ENCODE assay signal across 26 cellular contexts in the genomic region with DNA sequence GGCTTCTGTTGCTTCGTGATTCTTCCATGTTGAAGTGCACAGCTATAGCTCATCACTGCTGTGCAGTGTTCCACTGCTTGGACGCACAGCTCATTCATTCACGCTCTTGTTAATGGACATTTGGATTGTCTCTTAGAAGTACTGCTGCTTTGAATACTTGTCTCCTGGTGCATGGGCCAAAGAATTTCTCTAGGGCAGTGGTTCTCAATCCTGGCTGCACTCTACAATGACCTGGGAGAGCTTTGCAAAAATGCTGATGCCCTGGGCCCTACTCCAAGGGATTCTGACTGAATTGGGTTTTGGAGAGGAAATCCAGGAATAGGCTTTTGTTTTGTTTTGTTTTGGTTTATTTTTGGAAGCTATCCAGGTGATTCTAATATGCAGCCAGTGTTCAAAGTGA. TPM values are rescaled to one million over a fixed set of nuclear protein-coding genes. Genes with fewer than 3 reads are reported as not detected.
DNase-seq lines count a peak whose midpoint lies in the region; ATAC-seq and TF ChIP-seq lines count a peak whose summit lies in the region.
"Had no signal": no experiment of that assay in that cellular context is flagged by ENCODE, and none has a peak within 500 bp of the region (broad histone marks: within the 10 kb centered on the region; RNA-seq: fewer than 3 reads in every experiment).

No MANE protein-coding gene starts in this region.

- H3K36me3 ChIP-seq in HEK293 (ENCODE audit: control insufficient read depth in 2 of 2, insufficient read depth in 1 of 2, low read length in 2 of 2) (peaks cover 0 to 28% of the 10 kb centered on the region in 2 experiments; a peak in 2 of 3 replicates), stomach (peaks cover 12 to 36% (median 31%) of the 10 kb centered on the region in 4 donors), prostate gland (no peaks in the 10 kb centered on the region)

- TF ChIP-seq CTCF in HEK293 (tag by site-specific recombination; IDR thresholded peaks at IDR 0.05) (no peak), fibroblast of the aortic adventitia (IDR thresholded peaks at IDR 0.05; ENCODE audit: insufficient read depth, low read length) (no peak), stomach (IDR thresholded peaks at IDR 0.05) (no peak), prostate gland (IDR thresholded peaks at IDR 0.05) (no peak)

- no peak overlapping the region for H3K4me3 ChIP-seq in HEK293 (ENCODE audit: low read depth, low read length)
- no peak overlapping the region for H3K4me3 ChIP-seq in fibroblast of the aortic adventitia (ENCODE audit: low read depth, low read length)
- H3K4me3 ChIP-seq in stomach = no peak overlapping the region
- no peak overlapping the region for H3K4me3 ChIP-seq in prostate gland
- H3K4me3 ChIP-seq: K562 had no signal

- CTCF ChIA-PET in HEK293 (lab: Yijun Ruan, JAX) = interaction anchor here (0.6 to 11.5 kb wide), 4 partner anchors 52 to 277 kb away, joined by 3 to 290 read pairs (median 16); no protein-coding TSS in a partner anchor

- TF ChIP-seq EP300 in stomach (IDR thresholded peaks at IDR 0.05) = no peak

- ATAC-seq in left ventricle myocardium superior = peak; percentile 71
- no peak for ATAC-seq in HG03135 (IDR thresholded peaks at IDR 0.05; ENCODE audit: unreplicated experiment)
- ATAC-seq: HCT116, K562 had no signal

- intact Hi-C loops in left ventricle myocardium superior (cut with micrococcal nuclease) = no loop called here
- intact Hi-C loops in stomach (cut with DNase I; ENCODE audit: low total_unique reads) = loop anchor here (10.0 kb wide), 1 partner anchor 90 kb away; no protein-coding TSS in a partner anchor
- intact Hi-C loops in prostate gland (cut with DNase I) = no loop called here

- TF ChIP-seq POLR2A in stomach (IDR thresholded peaks at IDR 0.05) = no peak
- TF ChIP-seq POLR2A in prostate gland (IDR thresholded peaks at IDR 0.05) = no peak

- POLR2A ChIA-PET in HEK293 (lab: Yijun Ruan, JAX) = interaction anchor here (3.6 kb wide), 1 partner anchor 22 kb away, joined by 15 read pairs; a partner anchor contains a TSS

- no peaks in the 10 kb centered on the region for H3K27me3 ChIP-seq in stomach
- no peaks in the 10 kb centered on the region for H3K27me3 ChIP-seq in prostate gland (replicated peaks; ENCODE audit: insufficient read depth)

- H3K9me3 ChIP-seq in HEK293 (ENCODE audit: control insufficient read depth, insufficient read depth, low read depth, low read length) (no peaks in the 10 kb centered on the region), stomach (no peaks in the 10 kb centered on the region), prostate gland (no peaks in the 10 kb centered on the region)

- H3K27ac ChIP-seq in HEK293 (ENCODE audit: extremely low read depth, low read depth, low read length) (no peak overlapping the region), stomach (no peak overlapping the region), prostate gland (no peak overlapping the region)

- 72 to 84% (median 78%) methylated on average over 3 of the region's 3 CpGs for WGBS in stomach, 5 donors
- 81% methylated on average over 3 of the region's 3 CpGs for WGBS in prostate gland

- H3K4me1 ChIP-seq in HEK293 (ENCODE audit: control insufficient read depth, insufficient read depth, low read length) (no peaks in the 10 kb centered on the region), stomach (peaks cover 6 to 26% (median 15%) of the 10 kb centered on the region in 4 donors), prostate gland (replicated peaks) (no peaks in the 10 kb centered on the region)

- peak; percentile 29 for DNase-seq in fibroblast of the aortic adventitia (ENCODE audit: low read depth)
- DNase-seq in left ventricle myocardium superior = no peak
- DNase-seq in stomach = peak; percentile 1
- DNase-seq in AG20443 (ENCODE audit: low spot score) = no peak
- no peak for DNase-seq in prostate gland (ENCODE audit: low spot score)
- DNase-seq: ACHN; CD4-positive, alpha-beta memory T cell; COR-L47; DMS53; Kasumi-1; MV-4-11; NCI-H1105; NCI-H146; NCI-H2029; NCI-H446 treated with DMSO at 0.1 percent for 48 hours; NCI-H526; RPMI8226; SHP77 treated with DMSO at 0.1 percent for 48 hours had no signal

TF ChIP-seq in HEK293, 187 proteins besides CTCF, POLR2A, EP300 and RAD21:
- TF ChIP-seq ZNF658 (tag by site-specific recombination; IDR thresholded peaks at IDR 0.05) (no peak), ZNF366 (tag by site-specific recombination; conservative IDR thresholded peaks at IDR 0.05) (no peak), ZNF549 (tag by site-specific recombination; IDR thresholded peaks at IDR 0.05) (no peak), ZNF791 (tag by site-specific recombination; IDR thresholded peaks at IDR 0.05) (no peak), ZBTB20 (tag by site-specific recombination; IDR thresholded peaks at IDR 0.05) (peak; percentile 69), ZNF112 (tag by site-specific recombination; IDR thresholded peaks at IDR 0.05) (no peak)
- TF ChIP-seq, protein P1, sequence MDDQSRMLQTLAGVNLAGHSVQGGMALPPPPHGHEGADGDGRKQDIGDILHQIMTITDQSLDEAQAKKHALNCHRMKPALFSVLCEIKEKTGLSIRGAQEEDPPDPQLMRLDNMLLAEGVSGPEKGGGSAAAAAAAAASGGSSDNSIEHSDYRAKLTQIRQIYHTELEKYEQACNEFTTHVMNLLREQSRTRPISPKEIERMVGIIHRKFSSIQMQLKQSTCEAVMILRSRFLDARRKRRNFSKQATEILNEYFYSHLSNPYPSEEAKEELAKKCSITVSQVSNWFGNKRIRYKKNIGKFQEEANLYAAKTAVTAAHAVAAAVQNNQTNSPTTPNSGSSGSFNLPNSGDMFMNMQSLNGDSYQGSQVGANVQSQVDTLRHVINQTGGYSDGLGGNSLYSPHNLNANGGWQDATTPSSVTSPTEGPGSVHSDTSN (CRISPR knock-in tag; IDR thresholded peaks at IDR 0.05) = no peak

RNA-seq across cellular contexts. Expression of a gene that starts 20.0 kb away (rescaled TPM):
- total RNA-seq in fibroblast of the aortic adventitia (ENCODE audit: low replicate concordance) (not detected in 2 replicates), left ventricle myocardium superior (not detected), stomach (not detected), prostate gland (not detected)
- polyA plus RNA-seq in stomach = 1 to 10 TPM in 1 of 3 donors, not detected in 2; 3.9 TPM
- total RNA-seq: CD4-positive, alpha-beta memory T cell; Daoy; G401; H4; K562; M059J had no signal
- polyA plus RNA-seq: CD4-positive, alpha-beta memory T cell; K562 had no signal

RNA-seq across cellular contexts. Expression of a gene that starts 22.6 kb away (rescaled TPM):
- 39.3 and 53.9 TPM in 2 replicates for total RNA-seq in fibroblast of the aortic adventitia (ENCODE audit: low replicate concordance)
- 52.2 TPM for total RNA-seq in left ventricle myocardium superior
- total RNA-seq in stomach = 100 to 1,000 TPM in 1 of 5 donors, 10 to 100 TPM in 4; 14.0 to 146 (median 37.7) TPM
- polyA plus RNA-seq in stomach = 10 to 100 TPM; 18.6 to 35.9 (median 29.6) TPM
- total RNA-seq in prostate gland = 10 to 100 TPM; 20.1 to 40.3 TPM

RNA-seq across cellular contexts. Expression of a gene that starts 22.7 kb away (rescaled TPM):
- total RNA-seq in fibroblast of the aortic adventitia (ENCODE audit: low replicate concordance) = 30.9 and 40.0 TPM in 2 replicates
- total RNA-seq in left ventricle myocardium superior = 205 TPM
- 100 to 1,000 TPM in 1 of 5 donors, 10 to 100 TPM in 4; 40.6 to 108 (median 58.9) TPM for total RNA-seq in stomach
- polyA plus RNA-seq in stomach = 10 to 100 TPM; 56.4 to 79.3 (median 74.5) TPM
- total RNA-seq in prostate gland = 10 to 100 TPM; 56.4 to 68.6 TPM

RNA-seq across cellular contexts. Expression of a gene that starts 37.9 kb away (rescaled TPM):
- total RNA-seq in fibroblast of the aortic adventitia (ENCODE audit: low replicate concordance) = 26.1 and 76.6 TPM in 2 replicates
- 37.3 TPM for total RNA-seq in left ventricle myocardium superior
- total RNA-seq in stomach = 100 to 1,000 TPM in 2 of 5 donors, 10 to 100 TPM in 3; 60.0 to 162 (median 84.4) TPM
- polyA plus RNA-seq in stomach = 10 to 100 TPM; 31.8 to 56.1 (median 48.9) TPM
- total RNA-seq in prostate gland = 100 to 1,000 TPM in 1 of 2 donors, 10 to 100 TPM in 1; 99.6 to 182 TPM

RNA-seq across cellular contexts. Expression of a gene that starts 52.3 kb away (rescaled TPM):
- total RNA-seq in fibroblast of the aortic adventitia (ENCODE audit: low replicate concordance) (0.18 and 0.33 TPM in 2 replicates), left ventricle myocardium superior (11.7 TPM), stomach (10 to 100 TPM in 1 of 5 donors, 1 to 10 TPM in 2, not detected in 2; 1.3 to 43.8 (median 7.1) TPM), prostate gland (10 to 100 TPM; 30.2 to 52.6 TPM)
- polyA plus RNA-seq in stomach = 10 to 100 TPM in 1 of 3 donors, 1 to 10 TPM in 2; 3.2 to 11.5 (median 6.4) TPM
- total RNA-seq: CD4-positive, alpha-beta memory T cell; G401 had no signal
- polyA plus RNA-seq: CD4-positive, alpha-beta memory T cell; K562 had no signal

Comparison
In these comparisons a context has a peak if more than half of its experiments do, and no peak if none do; other contexts are left out.
1. DNase-seq: peak in fibroblast of the aortic adventitia (single experiment) and stomach (single experiment); none in left ventricle myocardium superior (single experiment), AG20443 (single experiment) and prostate gland (single experiment).